Comparison of ENCODE assay signal across 8 cellular contexts in genomic region chr17:43171761-43172487, GRCh38. TPM values are rescaled to one million over a fixed set of nuclear protein-coding genes. Genes with fewer than 3 reads are reported as not detected.
A peak's percentile ranks its signal among the peaks of the same experiment; 100 is the strongest.
DNase-seq lines count a peak whose midpoint lies in the region; ATAC-seq, FAIRE-seq and TF ChIP-seq lines count a peak whose summit lies in the region.

No MANE protein-coding gene starts in this region.

- no peak overlapping the region for H2BK120ac ChIP-seq in trophoblast cell (ENCODE audit: insufficient read depth, low read length, poor library complexity)

- H3K79me2 ChIP-seq in trophoblast cell (ENCODE audit: control insufficient read depth, insufficient read depth, low read length, poor library complexity) = peaks cover 5% of the 10 kb centered on the region

- peaks cover 44% of the 10 kb centered on the region for H3K4me1 Mint-ChIP-seq in activated CD4-positive, alpha-beta memory T cell treated with anti-CD3 and anti-CD28 coated beads, Interleukin-2, amount 10 ng/mL, durations not matched to agents 7 days and 5 days

- H3K4ac ChIP-seq in trophoblast cell (ENCODE audit: low read depth, low read length) = no peak overlapping the region

- peaks cover 51% of the 10 kb centered on the region for H3K4me1 ChIP-seq in A549
- H3K4me1 ChIP-seq in trophoblast cell (ENCODE audit: control insufficient read depth in 1 of 2, insufficient read depth in 2 of 2, low read length in 2 of 2) = peaks cover 4 to 5% of the 10 kb centered on the region in 2 experiments

- no peak overlapping the region for H2BK12ac ChIP-seq in trophoblast cell (ENCODE audit: low read length)

- CTCF ChIA-PET in A549 (lab: Yijun Ruan, JAX) = interaction anchor here (0.6 to 3.7 kb wide), 14 partner anchors 10 to 166 kb away, joined by 3 to 21 read pairs (median 4); partner anchors contain the start of genes BRCA1, IFI35, RND2 and TMEM106A
- CTCF ChIA-PET in activated CD4-positive, alpha-beta memory T cell treated with anti-CD3 and anti-CD28 coated beads, Interleukin-2, amount 10 ng/mL, durations not matched to agents 7 days and 5 days (lab: Charles Lee) = interaction anchor here (0.7 to 1.7 kb wide), 6 partner anchors 43 to 348 kb away, joined by 3 to 8 read pairs (median 4); partner anchors contain the start of genes BECN1 and BRCA1

- H3K4me2 ChIP-seq in A549 (peak overlapping the region; percentile 95), trophoblast cell (ENCODE audit: low read length) (peak overlapping the region; percentile 75)

- no peak overlapping the region for H2AFZ ChIP-seq in trophoblast cell (ENCODE audit: insufficient read depth, low read length, poor library complexity)

- no peak overlapping the region for H3K9ac ChIP-seq in trophoblast cell (ENCODE audit: low read length)

- no peak overlapping the region for H3K14ac ChIP-seq in trophoblast cell (ENCODE audit: low read length)

- peak overlapping the region; percentile 74 for H3K4me3 ChIP-seq in A549
- H3K4me3 ChIP-seq in trophoblast cell (ENCODE audit: low read depth, low read length) = no peak overlapping the region

- no peak overlapping the region for H2AK5ac ChIP-seq in trophoblast cell (ENCODE audit: low read length)

- ATAC-seq in A549 (peak; percentile 12 to 36; a peak in 4 of 6 replicates), GM18907 (IDR thresholded peaks at IDR 0.05; ENCODE audit: unreplicated experiment) (no peak)

- FAIRE-seq in A549 (lab: Jason Lieb, UNC) = peak; percentile 90

- H3K4me3 Mint-ChIP-seq in activated CD4-positive, alpha-beta memory T cell treated with anti-CD3 and anti-CD28 coated beads, Interleukin-2, amount 10 ng/mL, durations not matched to agents 7 days and 5 days = no peak overlapping the region

- POLR2A ChIA-PET in A549 (lab: Yijun Ruan, JAX) = interaction anchor here (0.7 to 2.3 kb wide), 12 partner anchors 28 to 196 kb away, joined by 3 to 48 read pairs (median 6); partner anchors contain the start of genes BRCA1, RND2, TMEM106A and VAT1
- POLR2A ChIA-PET in activated CD4-positive, alpha-beta memory T cell treated with anti-CD3 and anti-CD28 coated beads, Interleukin-2, amount 10 ng/mL, durations not matched to agents 7 days and 5 days (lab: Charles Lee) = interaction anchor here (0.7 to 6.1 kb wide), 25 partner anchors 12 to 1152 kb away, joined by 3 to 105 read pairs (median 4); partner anchors contain the start of genes AARSD1, BRCA1, DHX8 and NKIRAS2

- WGBS in A549 (ENCODE audit: missing lambda C conversion rate) = 3% methylated on average over 7 of the region's 7 CpGs
- no CpG with 5 or more reads among the region's 7 CpGs for WGBS in trophoblast cell (ENCODE audit: extremely low coverage, insufficient coverage, insufficient read length)

- TF ChIP-seq RAD21 in A549 (conservative IDR thresholded peaks at IDR 0.05 in 1 of 2, IDR thresholded peaks at IDR 0.05 in 1 of 2) = peak; percentile 38 to 46; a peak in 4 of 5 replicates

- no peak overlapping the region for H4K91ac ChIP-seq in trophoblast cell (ENCODE audit: low read depth, low read length)

- H4K12ac ChIP-seq in trophoblast cell (ENCODE audit: low read depth, low read length) = no peak overlapping the region

- no peak overlapping the region for H3K23ac ChIP-seq in trophoblast cell (ENCODE audit: low read length)

- no peak overlapping the region for H3K18ac ChIP-seq in trophoblast cell (ENCODE audit: low read length)

- no peak overlapping the region for H4K8ac ChIP-seq in trophoblast cell (ENCODE audit: low read depth, low read length)

- no peak overlapping the region for H2BK5ac ChIP-seq in trophoblast cell (ENCODE audit: low read depth, low read length, poor library complexity)

- peak; percentile 61 to 84 for DNase-seq in A549 (ENCODE audit: low read depth in 1 of 2, low spot score in 1 of 2)
- DNase-seq in ELF-1 (ENCODE audit: low read depth, low spot score) = peak; percentile 44
- DNase-seq in NCI-H2029 (lab: John Stamatoyannopoulos, UW) = peak; percentile 42
- peak; percentile 19 for DNase-seq in activated CD4-positive, alpha-beta memory T cell treated with anti-CD3 and anti-CD28 coated beads, Interleukin-2, amount 10 ng/mL, durations not matched to agents 7 days and 5 days
- DNase-seq in foreskin melanocyte = peak; percentile 71
- DNase-seq in trophoblast cell = peak; percentile 61 to 84
- DNase-seq in NCI-H1092 treated with DMSO at 0.1 percent for 48 hours (lab: John Stamatoyannopoulos, UW) = no peak

- peak overlapping the region; percentile 86 to 90 for H3K27ac ChIP-seq in A549
- peak overlapping the region; percentile 33 for H3K27ac ChIP-seq in trophoblast cell (ENCODE audit: low read depth, low read length)

- H3K36me3 Mint-ChIP-seq in activated CD4-positive, alpha-beta memory T cell treated with anti-CD3 and anti-CD28 coated beads, Interleukin-2, amount 10 ng/mL, durations not matched to agents 7 days and 5 days (ENCODE audit: low read depth) = peaks cover 31% of the 10 kb centered on the region

- H3K27ac Mint-ChIP-seq in activated CD4-positive, alpha-beta memory T cell treated with anti-CD3 and anti-CD28 coated beads, Interleukin-2, amount 10 ng/mL, durations not matched to agents 7 days and 5 days = no peak overlapping the region

- TF ChIP-seq EP300 in A549 (IDR thresholded peaks at IDR 0.05) = no peak

- no peak for TF ChIP-seq POLR2A in A549 (IDR thresholded peaks at IDR 0.05; ENCODE audit: low read length)

- peak; percentile 45 for TF ChIP-seq CTCF in A549 (IDR thresholded peaks at IDR 0.05)

- H3K9me3 ChIP-seq in A549 (no peaks in the 10 kb centered on the region), trophoblast cell (ENCODE audit: insufficient read depth, low read depth, low read length) (no peaks in the 10 kb centered on the region)

- no peaks in the 10 kb centered on the region for H3K27me3 Mint-ChIP-seq in activated CD4-positive, alpha-beta memory T cell treated with anti-CD3 and anti-CD28 coated beads, Interleukin-2, amount 10 ng/mL, durations not matched to agents 7 days and 5 days

- peaks cover 2 to 5% of the 10 kb centered on the region in 2 experiments for H3K36me3 ChIP-seq in trophoblast cell (ENCODE audit: control insufficient read depth in 1 of 2, insufficient read depth in 2 of 2, low read length in 2 of 2)

- H3K79me1 ChIP-seq in trophoblast cell (ENCODE audit: low read length) = peaks cover 11% of the 10 kb centered on the region

- H3K9me3 Mint-ChIP-seq in activated CD4-positive, alpha-beta memory T cell treated with anti-CD3 and anti-CD28 coated beads, Interleukin-2, amount 10 ng/mL, durations not matched to agents 7 days and 5 days = no peaks in the 10 kb centered on the region

- no peaks in the 10 kb centered on the region for H3K27me3 ChIP-seq in trophoblast cell (ENCODE audit: insufficient read depth, low read length)

TF ChIP-seq in A549, 52 proteins besides CTCF, POLR2A, EP300 and RAD21 (continues in another document):
- TF ChIP-seq FOSB (CRISPR knock-in tag; IDR thresholded peaks at IDR 0.05) = no peak
- TF ChIP-seq, protein P1, sequence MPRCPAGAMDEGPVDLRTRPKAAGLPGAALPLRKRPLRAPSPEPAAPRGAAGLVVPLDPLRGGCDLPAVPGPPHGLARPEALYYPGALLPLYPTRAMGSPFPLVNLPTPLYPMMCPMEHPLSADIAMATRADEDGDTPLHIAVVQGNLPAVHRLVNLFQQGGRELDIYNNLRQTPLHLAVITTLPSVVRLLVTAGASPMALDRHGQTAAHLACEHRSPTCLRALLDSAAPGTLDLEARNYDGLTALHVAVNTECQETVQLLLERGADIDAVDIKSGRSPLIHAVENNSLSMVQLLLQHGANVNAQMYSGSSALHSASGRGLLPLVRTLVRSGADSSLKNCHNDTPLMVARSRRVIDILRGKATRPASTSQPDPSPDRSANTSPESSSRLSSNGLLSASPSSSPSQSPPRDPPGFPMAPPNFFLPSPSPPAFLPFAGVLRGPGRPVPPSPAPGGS (IDR thresholded peaks at IDR 0.05) = no peak

RNA-seq across cellular contexts. Expression of gene NBR1, which starts 0.9 kb away (rescaled TPM):
- 86.8 and 103 TPM in 2 replicates for polyA plus RNA-seq in A549 (2011; rRNA removed)
- polyA plus RNA-seq in A549 (2012; cell fraction: cytosol; rRNA removed) = 17.3 and 21.1 TPM in 2 replicates
- polyA plus RNA-seq in A549 (2012; cell fraction: nucleus; rRNA removed) = 10.8 and 13.5 TPM in 2 replicates
- 40.6 to 46.9 TPM (median 41.8 TPM) in 3 replicates for polyA plus RNA-seq in A549 (2017; fragmentation: RNase III; extraction: RNeasy Plus Mini Kit Qiagen cat#74134 plus additional on column Dnase treatment)
- 79.4 and 104 TPM in 2 replicates for polyA minus RNA-seq in A549 (2011; rRNA and poly(A)+ RNA removed)
- total RNA-seq in activated CD4-positive, alpha-beta memory T cell treated with anti-CD3 and anti-CD28 coated beads, Interleukin-2, amount 10 ng/mL, durations not matched to agents 7 days and 5 days = 10 to 100 TPM; 68.1 to 69.8 TPM
- polyA plus RNA-seq in trophoblast cell (2013) = 27.0 and 27.8 TPM in 2 replicates

RNA-seq across cellular contexts. Expression of gene TMEM106A, which starts 39.8 kb away (rescaled TPM):
- 2.6 and 3.5 TPM in 2 replicates for polyA plus RNA-seq in A549 (2011; rRNA removed)
- polyA plus RNA-seq in A549 (2012; cell fraction: cytosol; rRNA removed) = 1.9 and 2.4 TPM in 2 replicates
- polyA plus RNA-seq in A549 (2012; cell fraction: nucleus; rRNA removed) = 4.1 and 5.1 TPM in 2 replicates
- 1.1 to 1.7 TPM (median 1.2 TPM) in 3 replicates for polyA plus RNA-seq in A549 (2017; fragmentation: RNase III; extraction: RNeasy Plus Mini Kit Qiagen cat#74134 plus additional on column Dnase treatment)
- 9.5 and 11.2 TPM in 2 replicates for polyA minus RNA-seq in A549 (2011; rRNA and poly(A)+ RNA removed)
- 10 to 100 TPM; 12.9 to 13.8 TPM for total RNA-seq in activated CD4-positive, alpha-beta memory T cell treated with anti-CD3 and anti-CD28 coated beads, Interleukin-2, amount 10 ng/mL, durations not matched to agents 7 days and 5 days
- 3.1 and 3.5 TPM in 2 replicates for polyA plus RNA-seq in trophoblast cell (2013)

RNA-seq across cellular contexts. Expression of gene BRCA1, which starts 46.8 kb away (rescaled TPM):
- 62.5 and 71.8 TPM in 2 replicates for polyA plus RNA-seq in A549 (2011; rRNA removed)
- polyA plus RNA-seq in A549 (2012; cell fraction: cytosol; rRNA removed) = 47.2 and 49.5 TPM in 2 replicates
- 73.7 and 88.4 TPM in 2 replicates for polyA plus RNA-seq in A549 (2012; cell fraction: nucleus; rRNA removed)
- polyA plus RNA-seq in A549 (2017; fragmentation: RNase III; extraction: RNeasy Plus Mini Kit Qiagen cat#74134 plus additional on column Dnase treatment) = 41.0 to 45.5 TPM (median 41.6 TPM) in 3 replicates
- polyA minus RNA-seq in A549 (2011; rRNA and poly(A)+ RNA removed) = 107 and 122 TPM in 2 replicates
- total RNA-seq in activated CD4-positive, alpha-beta memory T cell treated with anti-CD3 and anti-CD28 coated beads, Interleukin-2, amount 10 ng/mL, durations not matched to agents 7 days and 5 days = 10 to 100 TPM; 62.5 to 66.5 TPM
- polyA plus RNA-seq in trophoblast cell (2013) = 9.1 and 9.8 TPM in 2 replicates

RNA-seq across cellular contexts. Expression of gene CCDC200, which starts 56.5 kb away (rescaled TPM):
- polyA plus RNA-seq in A549 (2011; rRNA removed) (not detected in 2 replicates), A549 (2017; fragmentation: RNase III; extraction: RNeasy Plus Mini Kit Qiagen cat#74134 plus additional on column Dnase treatment) (not detected in 3 replicates)
- polyA plus RNA-seq in A549 (2012; cell fraction: cytosol; rRNA removed) = not detected in 2 replicates
- polyA plus RNA-seq in A549 (2012; cell fraction: nucleus; rRNA removed) = 0.18 TPM in 1 of 2 replicates, not detected in the other
- polyA minus RNA-seq in A549 (2011; rRNA and poly(A)+ RNA removed) = 0.25 TPM in 1 of 2 replicates, not detected in the other
- total RNA-seq in activated CD4-positive, alpha-beta memory T cell treated with anti-CD3 and anti-CD28 coated beads, Interleukin-2, amount 10 ng/mL, durations not matched to agents 7 days and 5 days = under 1 TPM in 1 of 2 experiments, not detected in 1; 0.53 TPM
- polyA plus RNA-seq in trophoblast cell (2013) = not detected in 2 replicates
